ENCODE assay signal across 9 cellular contexts in genomic region chr18:12309683-12310198, GRCh38. TPM values are rescaled to one million over a fixed set of nuclear protein-coding genes. Genes with fewer than 3 reads are reported as not detected.
DNase-seq lines count a peak whose midpoint lies in the region; ATAC-seq, FAIRE-seq and TF ChIP-seq lines count a peak whose summit lies in the region.
"Had no signal": no experiment of that assay in that cellular context is flagged by ENCODE, and none has a peak within 500 bp of the region (broad histone marks: within the 10 kb centered on the region; RNA-seq: fewer than 3 reads in every experiment).

No MANE protein-coding gene starts in this region.

- H3K36me3 ChIP-seq in BE2C: peaks cover 8% of the 10 kb centered on the region
- H3K36me3 ChIP-seq in MG63: peaks cover 59% of the 10 kb centered on the region
- peaks cover 0 to 28% (median 6%) of the 10 kb centered on the region in 4 experiments; a peak in 4 of 8 replicates for H3K36me3 ChIP-seq in H1 (ENCODE audit: control insufficient read depth in 2 of 4, insufficient read depth in 4 of 4, low read length in 3 of 4)

- H2BK5ac ChIP-seq in H1 (ENCODE audit: low read depth, low read length): no peak overlapping the region

- H4K91ac ChIP-seq in H1 (replicated peaks; ENCODE audit: insufficient read length, low read length): no peak overlapping the region

- peaks cover 11% of the 10 kb centered on the region for H3K23me2 ChIP-seq in H1 (ENCODE audit: low read depth, low read length)

- TF ChIP-seq EP300 in H1 (IDR thresholded peaks at IDR 0.05; ENCODE audit: borderline replicate concordance in 1 of 2, low read depth in 2 of 2, low read length in 2 of 2): no peak

- H3K79me1 ChIP-seq in H1 (ENCODE audit: low read depth, low read length): no peaks in the 10 kb centered on the region

- CTCF ChIA-PET in H1 (lab: Charles Lee; ENCODE audit: partially characterized antibody): interaction anchor here (0.7 to 11.7 kb wide), 12 partner anchors 12 to 38 kb away, joined by 3 to 96 read pairs (median 4); no protein-coding TSS in a partner anchor

- peaks cover 0 to 6% of the 10 kb centered on the region in 2 experiments; a peak in 3 of 4 replicates for H3K79me2 ChIP-seq in H1 (ENCODE audit: control insufficient read depth in 1 of 2, insufficient read depth in 2 of 2, low read length in 2 of 2)

- H3K4me3 Mint-ChIP-seq in nephron: peak overlapping the region; percentile 83 to 96 (median 91)

- no peak overlapping the region for H2BK120ac ChIP-seq in H1 (replicated peaks; ENCODE audit: low read depth, low read length)

- H3K27ac Mint-ChIP-seq in nephron: peak overlapping the region in 2 of 3 experiments; percentile 51 to 92

- H3K4me3 ChIP-seq in BE2C (ENCODE audit: low read depth, low read length) (peak overlapping the region; percentile 72), MG63 (peak overlapping the region; percentile 83), H1 (ENCODE audit: extremely low read depth in 1 of 4, insufficient read depth in 2 of 4, low read depth in 3 of 4, low read length in 4 of 4) (peak overlapping the region; percentile 3 to 81 (median 36); a peak in 3 of 8 replicates)

- H2BK15ac ChIP-seq in H1 (ENCODE audit: low read length): no peak overlapping the region

- H3K9me3 Mint-ChIP-seq in nephron: peaks cover 13% of the 10 kb centered on the region

- no peak overlapping the region for H3K9ac ChIP-seq in H1 (replicated peaks in 1 of 4; ENCODE audit: extremely low read depth in 1 of 4, low read depth in 3 of 4, low read length in 3 of 4)

- no peak overlapping the region; the same call in 1 of the 2 replicates for H2AK5ac ChIP-seq in H1 (ENCODE audit: low read depth, low read length)

- no peak for FAIRE-seq in H1 (lab: Jason Lieb, UNC)

- no peak overlapping the region for H3K56ac ChIP-seq in H1 (replicated peaks; ENCODE audit: insufficient read length, low read depth, low read length)

- 83% methylated on average over 7 of the region's 7 CpGs; no CpG with 5 or more reads in 1 of the 2 experiments for WGBS in H1 (ENCODE audit: extremely low coverage in 1 of 2, insufficient coverage in 1 of 2, insufficient read length in 1 of 2, insufficient replicate concordance in 2 of 2, low coverage in 1 of 2, low lambda C conversion rate in 2 of 2, missing lambda C conversion rate in 1 of 2), 2 experiments

- H3K27me3 Mint-ChIP-seq in nephron (ENCODE audit: low read depth): peaks cover 33% of the 10 kb centered on the region

- no peak for DNase-seq in BE2C
- no peak for DNase-seq in MG63
- no peak for DNase-seq in H1 (ENCODE audit: low read depth in 1 of 2, low spot score in 2 of 2)
- no peak for DNase-seq in NCI-H2227 treated with DMSO at 0.1 percent for 48 hours (lab: John Stamatoyannopoulos, UW)
- DNase-seq: dorsolateral prefrontal cortex had no signal

- no peak overlapping the region for H3K27ac ChIP-seq in H1 (ENCODE audit: low read depth, low read length)

- no peak overlapping the region for H3K23ac ChIP-seq in H1 (ENCODE audit: insufficient read length)

- no peak overlapping the region for H3K18ac ChIP-seq in H1 (ENCODE audit: extremely low read depth, low read length)

- H2BK12ac ChIP-seq in H1 (ENCODE audit: low read depth, low read length): no peak overlapping the region

- TF ChIP-seq POLR2A in H1 (IDR thresholded peaks at IDR 0.05; ENCODE audit: control extremely low read depth in 1 of 2, low read depth in 2 of 2, low read length in 2 of 2): no peak

- H3K4me1 Mint-ChIP-seq in nephron: peaks cover 41% of the 10 kb centered on the region

- POLR2A ChIA-PET in H1 (lab: Charles Lee; ENCODE audit: partially characterized antibody): interaction anchor here (0.9 to 6.1 kb wide), 8 partner anchors 8 to 65 kb away, joined by 3 to 49 read pairs (median 8); no protein-coding TSS in a partner anchor

- H4K20me1 ChIP-seq in H1 (replicated peaks in 1 of 2; ENCODE audit: control insufficient read depth in 1 of 2, insufficient read depth in 2 of 2, low read length in 2 of 2): peaks cover 0 to 3% of the 10 kb centered on the region in 2 experiments

- ATAC-seq in HG03139 (IDR thresholded peaks at IDR 0.05; ENCODE audit: unreplicated experiment) (no peak), HG02588 (IDR thresholded peaks at IDR 0.05; ENCODE audit: unreplicated experiment) (no peak), HG03025 (IDR thresholded peaks at IDR 0.05; ENCODE audit: low FRiP score, unreplicated experiment) (no peak)

- no peak overlapping the region for H3K4ac ChIP-seq in H1 (replicated peaks; ENCODE audit: insufficient read length, low read depth, low read length)

- peak overlapping the region; percentile 78 for H3K4me2 ChIP-seq in H1 (ENCODE audit: insufficient read depth in 1 of 2, low read depth in 2 of 2, low read length in 2 of 2)

- H4K5ac ChIP-seq in H1 (ENCODE audit: insufficient read length, low read depth, low read length): no peak overlapping the region

- H3K4me1 ChIP-seq in BE2C (no peaks in the 10 kb centered on the region), H1 (replicated peaks in 1 of 4; ENCODE audit: control insufficient read depth in 3 of 4, insufficient read depth in 4 of 4, low read length in 3 of 4) (peaks cover 0 to 16% (median 12%) of the 10 kb centered on the region in 4 experiments; a peak in 6 of 7 replicates)

- no peaks in the 10 kb centered on the region for H3K27me3 ChIP-seq in BE2C
- no peaks in the 10 kb centered on the region for H3K27me3 ChIP-seq in MG63
- peaks cover 0 to 28% (median 20%) of the 10 kb centered on the region in 4 experiments; a peak in 5 of 7 replicates for H3K27me3 ChIP-seq in H1 (replicated peaks in 1 of 4; ENCODE audit: control insufficient read depth in 3 of 4, extremely low read depth in 1 of 4, insufficient read depth in 3 of 4, low read length in 3 of 4)

- H3K9me3 ChIP-seq in BE2C: no peaks in the 10 kb centered on the region
- peaks cover 6% of the 10 kb centered on the region for H3K9me3 ChIP-seq in MG63
- no peaks in the 10 kb centered on the region for H3K9me3 ChIP-seq in H1 (ENCODE audit: insufficient read depth in 2 of 2, low read depth in 1 of 2, low read length in 1 of 2)

- no peak overlapping the region for H3K14ac ChIP-seq in H1 (ENCODE audit: insufficient read length)

- H2AFZ ChIP-seq in H1 (ENCODE audit: low read length): no peak overlapping the region

- no peak overlapping the region for H2BK20ac ChIP-seq in H1 (ENCODE audit: low read length)

- no peak for TF ChIP-seq RAD21 in H1 (IDR thresholded peaks at IDR 0.05 in 1 of 2, conservative IDR thresholded peaks at IDR 0.05 in 1 of 2; ENCODE audit: low read depth in 2 of 2, low read length in 2 of 2)

- no peak overlapping the region for H4K8ac ChIP-seq in H1 (ENCODE audit: extremely low read depth, insufficient read depth, low read length)

- H3K36me3 Mint-ChIP-seq in nephron (ENCODE audit: low read depth): peaks cover 46% of the 10 kb centered on the region

- no peak for TF ChIP-seq CTCF in BE2C (IDR thresholded peaks at IDR 0.05; ENCODE audit: low read depth, low read length)
- TF ChIP-seq CTCF in H1 (IDR thresholded peaks at IDR 0.05; ENCODE audit: control extremely low read depth in 1 of 3, insufficient read depth in 1 of 3, low read depth in 1 of 3, low read length in 3 of 3): no peak
- TF ChIP-seq CTCF in nephron (IDR thresholded peaks at IDR 0.05; ENCODE audit: unreplicated experiment in 3 of 3): no peak

TF ChIP-seq in H1, 55 proteins besides CTCF, POLR2A, EP300 and RAD21 (continues in another document):
- TF ChIP-seq BCL11A (IDR thresholded peaks at IDR 0.05; ENCODE audit: low read depth in 2 of 2, low read length in 2 of 2) (no peak), POLR2AphosphoS5 (IDR thresholded peaks at IDR 0.05; ENCODE audit: low read depth, low read length) (no peak), TCF12 (IDR thresholded peaks at IDR 0.05; ENCODE audit: low read depth, low read length) (no peak), YY1 (IDR thresholded peaks at IDR 0.05; ENCODE audit: low read depth, low read length) (no peak), KDM1A (IDR thresholded peaks at IDR 0.05; ENCODE audit: borderline replicate concordance, low read length) (no peak), GTF2F1 (IDR thresholded peaks at IDR 0.05; ENCODE audit: borderline replicate concordance, low read depth, low read length) (no peak), KDM5A (IDR thresholded peaks at IDR 0.05; ENCODE audit: low read length) (no peak), TEAD4 (IDR thresholded peaks at IDR 0.05; ENCODE audit: low read depth, low read length) (no peak)
- TF ChIP-seq, protein P1, sequence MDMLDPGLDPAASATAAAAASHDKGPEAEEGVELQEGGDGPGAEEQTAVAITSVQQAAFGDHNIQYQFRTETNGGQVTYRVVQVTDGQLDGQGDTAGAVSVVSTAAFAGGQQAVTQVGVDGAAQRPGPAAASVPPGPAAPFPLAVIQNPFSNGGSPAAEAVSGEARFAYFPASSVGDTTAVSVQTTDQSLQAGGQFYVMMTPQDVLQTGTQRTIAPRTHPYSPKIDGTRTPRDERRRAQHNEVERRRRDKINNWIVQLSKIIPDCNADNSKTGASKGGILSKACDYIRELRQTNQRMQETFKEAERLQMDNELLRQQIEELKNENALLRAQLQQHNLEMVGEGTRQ (IDR thresholded peaks at IDR 0.05; ENCODE audit: low read length): no peak

RNA-seq across cellular contexts. Expression of gene TUBB6, which starts 1.7 kb away (rescaled TPM):
- 84.6 TPM for polyA plus RNA-seq in BE2C (2012; ENCODE audit: insufficient read depth, insufficient read length, low read depth)
- 220 and 503 TPM in 2 replicates for total RNA-seq in MG63 (2014; rRNA removed; shearing (Covaris generic); ENCODE audit: low replicate concordance)
- 126 and 128 TPM in 2 replicates for total RNA-seq in H1 (2021; fragmentation: NEBNext Ultra II Directional; extraction: Animal tissue kit (Norgen Biotek cat#: 25700))
- polyA plus RNA-seq in H1 (2011; rRNA removed): 223 and 288 TPM in 2 replicates
- 206 TPM for polyA plus RNA-seq in H1 (2011; cell fraction: cytosol; rRNA removed)
- 196 TPM for polyA plus RNA-seq in H1 (2011; cell fraction: nucleus; rRNA removed)
- polyA plus RNA-seq in H1 (2012, experiment 1 of 2): 96.3 to 131 TPM (median 121 TPM) in 4 replicates
- 81.1 TPM for polyA plus RNA-seq in H1 (2012, experiment 2 of 2)
- 88.3 TPM for polyA plus RNA-seq in H1 (2013, experiment 1 of 2)
- polyA plus RNA-seq in H1 (2013, experiment 2 of 2): 92.6 TPM
- 69.6 and 75.5 TPM in 2 replicates for polyA minus RNA-seq in H1 (2011; rRNA and poly(A)+ RNA removed)
- 91.3 TPM for polyA minus RNA-seq in H1 (2011; cell fraction: cytosol; rRNA and poly(A)+ RNA removed)
- 58.7 TPM for polyA minus RNA-seq in H1 (2011; cell fraction: nucleus; rRNA and poly(A)+ RNA removed)

RNA-seq across cellular contexts. Expression of gene CIDEA, which starts 55.6 kb away (rescaled TPM):
- polyA plus RNA-seq in BE2C (2012; ENCODE audit: insufficient read depth, insufficient read length, low read depth): not detected
- total RNA-seq in MG63 (2014; rRNA removed; shearing (Covaris generic); ENCODE audit: low replicate concordance): not detected in 2 replicates
- total RNA-seq in H1 (2021; fragmentation: NEBNext Ultra II Directional; extraction: Animal tissue kit (Norgen Biotek cat#: 25700)): not detected in 2 replicates
- 0.06 TPM in 1 of 2 replicates, not detected in the other for polyA plus RNA-seq in H1 (2011; rRNA removed)
- polyA plus RNA-seq in H1 (2011; cell fraction: cytosol; rRNA removed): not detected
- 0.09 TPM for polyA plus RNA-seq in H1 (2011; cell fraction: nucleus; rRNA removed)
- polyA plus RNA-seq in H1 (2012, experiment 1 of 2): not detected in 4 replicates
- polyA plus RNA-seq in H1 (2012, experiment 2 of 2): not detected
- polyA plus RNA-seq in H1 (2013, experiment 1 of 2): 0.12 TPM
- polyA plus RNA-seq in H1 (2013, experiment 2 of 2): 0.15 TPM
- polyA minus RNA-seq in H1 (2011; rRNA and poly(A)+ RNA removed): not detected in 2 replicates
- not detected for polyA minus RNA-seq in H1 (2011; cell fraction: cytosol; rRNA and poly(A)+ RNA removed)
- not detected for polyA minus RNA-seq in H1 (2011; cell fraction: nucleus; rRNA and poly(A)+ RNA removed)
